23 cellular contexts compared by ENCODE assay signal in genomic region chr15:94252906-94253305, GRCh38. TPM values are rescaled to one million over a fixed set of nuclear protein-coding genes. Genes with fewer than 3 reads are reported as not detected.
DNase-seq lines count a peak whose midpoint lies in the region; ATAC-seq and TF ChIP-seq lines count a peak whose summit lies in the region.
"Had no signal": no experiment of that assay in that cellular context is flagged by ENCODE, and none has a peak within 500 bp of the region (broad histone marks: within the 10 kb centered on the region; RNA-seq: fewer than 3 reads in every experiment).

No MANE protein-coding gene starts in this region.

- no TSS peak for BruUV-seq in PC-9 (replicated peaks; lab: Mats Ljungman, UMichigan)

- no peak overlapping the region for H3K4me3 ChIP-seq in PC-9
- H3K4me3 ChIP-seq: ascending aorta, left ventricle myocardium inferior, upper lobe of left lung had no signal

- no peak overlapping the region for H3K27ac ChIP-seq in PC-9
- H3K27ac ChIP-seq: ascending aorta, left ventricle myocardium inferior, upper lobe of left lung, WERI-Rb-1 had no signal

- no peaks in the 10 kb centered on the region for H3K9me3 ChIP-seq in PC-9 (ENCODE audit: insufficient read depth, low read depth)
- H3K9me3 ChIP-seq: ascending aorta, upper lobe of left lung had no signal

- H3K4me2 ChIP-seq in PC-9: no peak overlapping the region

- no peaks in the 10 kb centered on the region; the same call in 1 of the 2 replicates for H4K20me1 ChIP-seq in PC-9 (ENCODE audit: insufficient read depth)

- no peak overlapping the region for H2AFZ ChIP-seq in PC-9

- H3K27me3 Mint-ChIP-seq in T-helper 1 cell treated with Interleukin-12 subunit alpha and Interleukin-12 subunit beta and Interleukin-4 antibody, amounts not matched to agents 30 μg/mL and 1 μg/mL, for 36 hours (ENCODE audit: low read depth): no peaks in the 10 kb centered on the region
- no peaks in the 10 kb centered on the region for H3K27me3 Mint-ChIP-seq in activated naive CD8-positive, alpha-beta T cell treated with anti-CD3 and anti-CD28 coated beads for 36 hours
- H3K27me3 Mint-ChIP-seq in natural killer cell treated with Interleukin-12 subunit alpha and Interleukin-12 subunit beta and Interleukin-15 and Interleukin-18, amount 100 ng/mL, for 72 hours: no peaks in the 10 kb centered on the region
- H3K27me3 Mint-ChIP-seq: activated CD4-positive, alpha-beta memory T cell treated with anti-CD3 and anti-CD28 coated beads, Interleukin-2, amount 10 ng/mL, durations not matched to agents 7 days and 5 days had no signal

- H3K36me3 Mint-ChIP-seq in T-helper 1 cell treated with Interleukin-12 subunit alpha and Interleukin-12 subunit beta and Interleukin-4 antibody, amounts not matched to agents 30 μg/mL and 1 μg/mL, for 36 hours (ENCODE audit: low read depth): peaks cover 30% of the 10 kb centered on the region
- H3K36me3 Mint-ChIP-seq in activated naive CD8-positive, alpha-beta T cell treated with anti-CD3 and anti-CD28 coated beads for 36 hours: peaks cover 21% of the 10 kb centered on the region
- peaks cover 33% of the 10 kb centered on the region for H3K36me3 Mint-ChIP-seq in natural killer cell treated with Interleukin-12 subunit alpha and Interleukin-12 subunit beta and Interleukin-15 and Interleukin-18, amount 100 ng/mL, for 72 hours
- H3K36me3 Mint-ChIP-seq: mesothelial cell of epicardium had no signal

- H3K9me2 ChIP-seq in PC-9 (ENCODE audit: insufficient read depth): no peaks in the 10 kb centered on the region

- H3K27ac Mint-ChIP-seq in T-helper 1 cell treated with Interleukin-12 subunit alpha and Interleukin-12 subunit beta and Interleukin-4 antibody, amounts not matched to agents 30 μg/mL and 1 μg/mL, for 36 hours: peak overlapping the region; percentile 2
- H3K27ac Mint-ChIP-seq in activated naive CD8-positive, alpha-beta T cell treated with anti-CD3 and anti-CD28 coated beads for 36 hours: peak overlapping the region; percentile 34
- peak overlapping the region; percentile 59 to 66 for H3K27ac Mint-ChIP-seq in natural killer cell treated with Interleukin-12 subunit alpha and Interleukin-12 subunit beta and Interleukin-15 and Interleukin-18, amount 100 ng/mL, for 72 hours
- H3K27ac Mint-ChIP-seq: activated CD4-positive, alpha-beta memory T cell treated with anti-CD3 and anti-CD28 coated beads, Interleukin-2, amount 10 ng/mL, durations not matched to agents 7 days and 5 days; mesothelial cell of epicardium had no signal

- H3K4me1 Mint-ChIP-seq in T-helper 1 cell treated with Interleukin-12 subunit alpha and Interleukin-12 subunit beta and Interleukin-4 antibody, amounts not matched to agents 30 μg/mL and 1 μg/mL, for 36 hours (ENCODE audit: low read depth): peaks cover 49% of the 10 kb centered on the region
- H3K4me1 Mint-ChIP-seq in activated naive CD8-positive, alpha-beta T cell treated with anti-CD3 and anti-CD28 coated beads for 36 hours: peaks cover 26% of the 10 kb centered on the region
- H3K4me1 Mint-ChIP-seq in natural killer cell treated with Interleukin-12 subunit alpha and Interleukin-12 subunit beta and Interleukin-15 and Interleukin-18, amount 100 ng/mL, for 72 hours (ENCODE audit: low read depth in 2 of 2): peaks cover 62 to 79% of the 10 kb centered on the region in 2 donors

- H3K9me3 Mint-ChIP-seq in T-helper 1 cell treated with Interleukin-12 subunit alpha and Interleukin-12 subunit beta and Interleukin-4 antibody, amounts not matched to agents 30 μg/mL and 1 μg/mL, for 36 hours: peaks cover 10% of the 10 kb centered on the region
- peaks cover 8% of the 10 kb centered on the region for H3K9me3 Mint-ChIP-seq in activated naive CD8-positive, alpha-beta T cell treated with anti-CD3 and anti-CD28 coated beads for 36 hours
- H3K9me3 Mint-ChIP-seq in natural killer cell treated with Interleukin-12 subunit alpha and Interleukin-12 subunit beta and Interleukin-15 and Interleukin-18, amount 100 ng/mL, for 72 hours: no peaks in the 10 kb centered on the region

- no peaks in the 10 kb centered on the region for H3F3A ChIP-seq in PC-9 (ENCODE audit: insufficient read depth, low read depth)

- peak overlapping the region; percentile 1 for H3K4me3 Mint-ChIP-seq in T-helper 1 cell treated with Interleukin-12 subunit alpha and Interleukin-12 subunit beta and Interleukin-4 antibody, amounts not matched to agents 30 μg/mL and 1 μg/mL, for 36 hours
- no peak overlapping the region for H3K4me3 Mint-ChIP-seq in activated naive CD8-positive, alpha-beta T cell treated with anti-CD3 and anti-CD28 coated beads for 36 hours
- peak overlapping the region; percentile 74 for H3K4me3 Mint-ChIP-seq in natural killer cell treated with Interleukin-12 subunit alpha and Interleukin-12 subunit beta and Interleukin-15 and Interleukin-18, amount 100 ng/mL, for 72 hours
- H3K4me3 Mint-ChIP-seq: activated CD4-positive, alpha-beta memory T cell treated with anti-CD3 and anti-CD28 coated beads, Interleukin-2, amount 10 ng/mL, durations not matched to agents 7 days and 5 days; mesothelial cell of epicardium had no signal

- intact Hi-C loops in PC-9 (cut with micrococcal nuclease; ENCODE audit: unreplicated experiment): no loop called here

- no peaks in the 10 kb centered on the region for H3K27me3 ChIP-seq in PC-9 (ENCODE audit: insufficient read depth, low read depth)
- H3K27me3 ChIP-seq: ascending aorta, upper lobe of left lung had no signal

- POLR2A ChIA-PET in PC-9 (lab: Charles Lee; ENCODE audit: unreplicated experiment): no interaction called here

- TF ChIP-seq CTCF in PC-9 (conservative IDR thresholded peaks at IDR 0.05): no peak

- CTCF ChIA-PET in PC-9 (lab: Charles Lee): no interaction called here

- DNase-seq in T-helper 1 cell (no peak), MV-4-11 (lab: John Stamatoyannopoulos, UW) (no peak), PC-9 (no peak)
- no peak for DNase-seq in activated naive CD8-positive, alpha-beta T cell treated with anti-CD3 and anti-CD28 coated beads for 36 hours
- DNase-seq in natural killer cell treated with Interleukin-12 subunit alpha and Interleukin-12 subunit beta and Interleukin-15 and Interleukin-18, amount 100 ng/mL, for 72 hours (ENCODE audit: low spot score): no peak
- DNase-seq in effector CD8-positive, alpha-beta T cell (lab: John Stamatoyannopoulos, UW): no peak
- DNase-seq: activated CD4-positive, alpha-beta memory T cell treated with anti-CD3 and anti-CD28 coated beads, Interleukin-2, amount 10 ng/mL, durations not matched to agents 7 days and 5 days; activated naive CD4-positive, alpha-beta T cell; caudate nucleus; Kasumi-1; left ventricle myocardium inferior; NCI-H1092; NCI-H2081; NCI-H446 treated with DMSO at 0.1 percent for 48 hours; upper lobe of left lung; WERI-Rb-1 had no signal

- no peaks in the 10 kb centered on the region for H3K36me3 ChIP-seq in PC-9 (ENCODE audit: low read depth)
- H3K36me3 ChIP-seq: ascending aorta, left ventricle myocardium inferior, upper lobe of left lung, WERI-Rb-1 had no signal

- no peaks in the 10 kb centered on the region for H3K79me2 ChIP-seq in PC-9 (ENCODE audit: low read depth)

- no peaks in the 10 kb centered on the region for H3K4me1 ChIP-seq in PC-9 (replicated peaks; ENCODE audit: insufficient read depth)
- H3K4me1 ChIP-seq: ascending aorta, left ventricle myocardium inferior had no signal

- peak; percentile 15 for ATAC-seq in HG03097 (IDR thresholded peaks at IDR 0.05; ENCODE audit: low FRiP score, unreplicated experiment)
- ATAC-seq in natural killer cell treated with Interleukin-12 subunit alpha and Interleukin-12 subunit beta and Interleukin-15 and Interleukin-18, amount 100 ng/mL, for 72 hours: no peak
- ATAC-seq: sciatic nerve had no signal

RNA-seq across cellular contexts. Expression of gene MCTP2, which starts 21.5 kb away (rescaled TPM):
- total RNA-seq in activated naive CD8-positive, alpha-beta T cell treated with anti-CD3 and anti-CD28 coated beads for 36 hours: 10 to 100 TPM; 12.1 to 12.6 TPM
- 100 to 1,000 TPM; 262 to 344 TPM for total RNA-seq in natural killer cell treated with Interleukin-12 subunit alpha and Interleukin-12 subunit beta and Interleukin-15 and Interleukin-18, amount 100 ng/mL, for 72 hours
- total RNA-seq in PC-9 (2021): 4.1 and 5.7 TPM in 2 replicates
- total RNA-seq: A172, G401 had no signal

Comparison
In these comparisons a context has a peak if more than half of its experiments do, and no peak if none do; other contexts are left out.
1. H3K27ac Mint-ChIP-seq: peak in every context shown above with its lines; median percentile 62 in natural killer cell treated with Interleukin-12 subunit alpha and Interleukin-12 subunit beta and Interleukin-15 and Interleukin-18, amount 100 ng/mL, for 72 hours; 34 in activated naive CD8-positive, alpha-beta T cell treated with anti-CD3 and anti-CD28 coated beads for 36 hours; 2 in T-helper 1 cell treated with Interleukin-12 subunit alpha and Interleukin-12 subunit beta and Interleukin-4 antibody, amounts not matched to agents 30 μg/mL and 1 μg/mL, for 36 hours.
2. RNA of gene MCTP2, which starts 21.5 kb away (total RNA-seq): 262 to 344 TPM in natural killer cell treated with Interleukin-12 subunit alpha and Interleukin-12 subunit beta and Interleukin-15 and Interleukin-18, amount 100 ng/mL, for 72 hours; 12.1 to 12.6 TPM in activated naive CD8-positive, alpha-beta T cell treated with anti-CD3 and anti-CD28 coated beads for 36 hours and 4.1 to 5.7 TPM in PC-9; every median in the first group is over 10 times any median in the second.